9 cellular contexts compared by ENCODE assay signal in genomic region chr1:109307363-109308021, GRCh38. TPM values are rescaled to one million over a fixed set of nuclear protein-coding genes. Genes with fewer than 3 reads are reported as not detected.
DNase-seq lines count a peak whose midpoint lies in the region; ATAC-seq and TF ChIP-seq lines count a peak whose summit lies in the region.
"Had no signal": no experiment of that assay in that cellular context is flagged by ENCODE, and none has a peak within 500 bp of the region (broad histone marks: within the 10 kb centered on the region; RNA-seq: fewer than 3 reads in every experiment).

No MANE protein-coding gene starts in this region.

- H3K4me3 ChIP-seq in LNCaP clone FGC (ENCODE audit: low read depth, low read length) (no peak overlapping the region), BE2C (ENCODE audit: low read depth, low read length) (no peak overlapping the region)

- no peaks in the 10 kb centered on the region for H3K36me3 ChIP-seq in BE2C

- ATAC-seq in sciatic nerve (peak; percentile 16), HG02840 (IDR thresholded peaks at IDR 0.05; ENCODE audit: low FRiP score, unreplicated experiment) (no peak)

- TF ChIP-seq CTCF in LNCaP clone FGC (IDR thresholded peaks at IDR 0.05; ENCODE audit: control insufficient read depth, extremely low read depth, insufficient read depth) (no peak), glutamatergic neuron (IDR thresholded peaks at IDR 0.05; ENCODE audit: partially characterized antibody, unreplicated experiment) (no peak), BE2C (IDR thresholded peaks at IDR 0.05; ENCODE audit: low read depth, low read length) (no peak)

- H3K4me1 ChIP-seq in BE2C: no peaks in the 10 kb centered on the region

- no peaks in the 10 kb centered on the region for H3K36me3 Mint-ChIP-seq in glutamatergic neuron (ENCODE audit: unreplicated experiment)

- H3K4me1 Mint-ChIP-seq in glutamatergic neuron (ENCODE audit: low read depth, unreplicated experiment): peaks cover 50% of the 10 kb centered on the region

- peak overlapping the region; percentile 91 for H3K27ac Mint-ChIP-seq in glutamatergic neuron (ENCODE audit: unreplicated experiment)

- H3K9me3 ChIP-seq in BE2C: no peaks in the 10 kb centered on the region
- H3K9me3 ChIP-seq: neutrophil had no signal

- DNase-seq in LNCaP clone FGC (ENCODE audit: low read depth) (peak; percentile 98), NCI-H82 (lab: John Stamatoyannopoulos, UW) (peak; percentile 99), glutamatergic neuron (peak; percentile 35), sciatic nerve (ENCODE audit: low spot score) (no peak), T-helper 2 cell (no peak), BE2C (no peak)
- DNase-seq in activated T-cell treated with anti-CD3 and anti-CD28 coated beads, Interleukin-2, amount 50 U/mL, for 48 hours: no peak

- no peaks in the 10 kb centered on the region for H3K27me3 ChIP-seq in BE2C
- H3K27me3 ChIP-seq: neutrophil had no signal

- peak overlapping the region; percentile 74 for H3K4me3 Mint-ChIP-seq in glutamatergic neuron (ENCODE audit: unreplicated experiment)

- H3K9me3 Mint-ChIP-seq in glutamatergic neuron (ENCODE audit: unreplicated experiment): peaks cover 7% of the 10 kb centered on the region

- intact Hi-C loops in sciatic nerve (cut with DNase I): no loop called here

- H3K27me3 Mint-ChIP-seq in glutamatergic neuron (ENCODE audit: unreplicated experiment): peaks cover 10% of the 10 kb centered on the region

RNA-seq across cellular contexts. Expression of gene MYBPHL, which starts 0.7 kb away (rescaled TPM):
- total RNA-seq in glutamatergic neuron (ENCODE audit: unreplicated experiment) (0.64 TPM), sciatic nerve (0.45 TPM)
- 0.66 TPM for polyA plus RNA-seq in BE2C (2012; ENCODE audit: insufficient read depth, insufficient read length, low read depth)

RNA-seq across cellular contexts. Expression of gene PSRC1, which starts 24.5 kb away (rescaled TPM):
- total RNA-seq in glutamatergic neuron (ENCODE audit: unreplicated experiment) (13.9 TPM), sciatic nerve (7.6 TPM)
- 6.6 TPM for polyA plus RNA-seq in BE2C (2012; ENCODE audit: insufficient read depth, insufficient read length, low read depth)

RNA-seq across cellular contexts. Expression of gene CELSR2, which starts 58.2 kb away (rescaled TPM):
- total RNA-seq in glutamatergic neuron (ENCODE audit: unreplicated experiment) (181 TPM), sciatic nerve (24.0 TPM)
- 39.5 TPM for polyA plus RNA-seq in BE2C (2012; ENCODE audit: insufficient read depth, insufficient read length, low read depth)

Comparison
In these comparisons a context has a peak if more than half of its experiments do, and no peak if none do; other contexts are left out.
1. DNase-seq: peak in LNCaP clone FGC (single experiment), NCI-H82 (single experiment) and glutamatergic neuron (single experiment); none in sciatic nerve (single experiment), T-helper 2 cell (0 of 5), BE2C (single experiment) and activated T-cell treated with anti-CD3 and anti-CD28 coated beads, Interleukin-2, amount 50 U/mL, for 48 hours (0 of 2).